ENCODE assay signal across 11 cellular contexts in genomic region chr10:132836248-132836831, GRCh38. TPM values are rescaled to one million over a fixed set of nuclear protein-coding genes. Genes with fewer than 3 reads are reported as not detected.
DNase-seq lines count a peak whose midpoint lies in the region; ATAC-seq and TF ChIP-seq lines count a peak whose summit lies in the region.
"Had no signal": no experiment of that assay in that cellular context is flagged by ENCODE, and none has a peak within 500 bp of the region (broad histone marks: within the 10 kb centered on the region; RNA-seq: fewer than 3 reads in every experiment).

No MANE protein-coding gene starts in this region.

- no peak overlapping the region for H3K4me3 ChIP-seq in testis
- H3K4me3 ChIP-seq: esophagus squamous epithelium had no signal

- no peak for TF ChIP-seq CTCF in testis (IDR thresholded peaks at IDR 0.05)

- peak; percentile 29 for DNase-seq in G401 (ENCODE audit: low spot score)
- peak; percentile 8 for DNase-seq in astrocyte of the hippocampus (ENCODE audit: low read depth, low spot score)
- DNase-seq in iPS-NIHi11 (ENCODE audit: low spot score): peak; percentile 50
- DNase-seq in renal cortical epithelial cell (ENCODE audit: low read depth): peak; percentile 32
- no peak for DNase-seq in activated CD4-positive, alpha-beta T cell treated with anti-CD3 and anti-CD28 coated beads, Interleukin-2, amount 50 U/mL, for 4 hours
- DNase-seq in NCI-H2227 treated with DMSO at 0.1 percent for 48 hours (lab: John Stamatoyannopoulos, UW): no peak
- no peak for DNase-seq in testis
- DNase-seq: esophagus squamous epithelium had no signal

- 48 to 52% methylated on average over 7 to 23 of the region's 27 CpGs for WGBS in testis, 2 donors

- TF ChIP-seq POLR2A in testis (IDR thresholded peaks at IDR 0.05): no peak

- H3K27ac ChIP-seq in testis: no peak overlapping the region
- H3K27ac ChIP-seq: esophagus squamous epithelium had no signal

- no peak for ATAC-seq in GM19324 (IDR thresholded peaks at IDR 0.05; ENCODE audit: low FRiP score, unreplicated experiment)

- no peaks in the 10 kb centered on the region for H3K27me3 ChIP-seq in testis

- H3K9me3 ChIP-seq in testis: no peaks in the 10 kb centered on the region

- H3K4me1 ChIP-seq in testis: peaks cover 11% of the 10 kb centered on the region

- in situ Hi-C loops in G401 (cut with HindIII; ENCODE audit: low sequenced_read_pairs): no loop called here

- intact Hi-C loops in testis (cut with DNase I; ENCODE audit: low total_unique reads): no loop called here

- no peaks in the 10 kb centered on the region for H3K36me3 ChIP-seq in testis (ENCODE audit: low read depth, missing control alignments)
- H3K36me3 ChIP-seq: esophagus squamous epithelium had no signal

RNA-seq across cellular contexts. Expression of gene NKX6-2, which starts 50.4 kb away (rescaled TPM):
- total RNA-seq in G401 (2014; rRNA removed; shearing (Covaris generic)): not detected in 2 replicates
- total RNA-seq in renal cortical epithelial cell: 0.35 TPM in 1 of 2 replicates, not detected in the other
- total RNA-seq in testis: 10 to 100 TPM in 1 of 2 donors, 1 to 10 TPM in 1; 8.9 to 20.1 TPM
- 2.0 TPM for polyA plus RNA-seq in testis (ENCODE audit: insufficient read depth, low read depth, low replicate concordance)
- total RNA-seq: T-helper 1 cell treated with Interleukin-12 subunit alpha and Interleukin-12 subunit beta and Interleukin-4 antibody, amounts not matched to agents 30 ng/mL and 1 ng/mL, for 36 hours had no signal
- polyA plus RNA-seq: neural cell had no signal

Comparison
In these comparisons a context has a peak if more than half of its experiments do, and no peak if none do; other contexts are left out.
1. DNase-seq: peak in G401 (single experiment), astrocyte of the hippocampus (single experiment), iPS-NIHi11 (single experiment) and renal cortical epithelial cell (single experiment); none in activated CD4-positive, alpha-beta T cell treated with anti-CD3 and anti-CD28 coated beads, Interleukin-2, amount 50 U/mL, for 4 hours (0 of 2), NCI-H2227 treated with DMSO at 0.1 percent for 48 hours (single experiment) and testis (single experiment).